Comparison of ENCODE assay signal across 8 cellular contexts in genomic region chr19:55452381-55453325, GRCh38. TPM values are rescaled to one million over a fixed set of nuclear protein-coding genes. Genes with fewer than 3 reads are reported as not detected.
DNase-seq lines count a peak whose midpoint lies in the region; ATAC-seq and TF ChIP-seq lines count a peak whose summit lies in the region.

No MANE protein-coding gene starts in this region.

- peaks cover 0 to 4% of the 10 kb centered on the region in 2 experiments; a peak in 1 of 4 replicates for H3K79me1 ChIP-seq in IMR-90 (ENCODE audit: low read depth in 1 of 2, low read length in 2 of 2)

- dilution Hi-C loops in IMR-90 (cut with HindIII; ENCODE audit: low sequenced_read_pairs, unreplicated experiment), result no loop called here

- BruUV-seq in IMR-90 (replicated peaks; lab: Mats Ljungman, UMichigan) (no TSS peak), MCF 10A (replicated peaks; lab: Mats Ljungman, UMichigan) (no TSS peak)

- peak overlapping the region; percentile 49; the same call in 1 of the 2 replicates for H3K23ac ChIP-seq in IMR-90 (ENCODE audit: low read depth, low read length)

- H3K27ac ChIP-seq in CD4-positive, alpha-beta memory T cell (ENCODE audit: low read depth, low read length), result no peak overlapping the region
- H3K27ac ChIP-seq in IMR-90 (ENCODE audit: insufficient read depth, low read length), result no peak overlapping the region

- H3K4me1 ChIP-seq in CD4-positive, alpha-beta memory T cell (ENCODE audit: insufficient read depth, low read length), result peaks cover 10% of the 10 kb centered on the region
- peaks cover 2% of the 10 kb centered on the region; the same call in 1 of the 2 replicates for H3K4me1 ChIP-seq in IMR-90 (ENCODE audit: control insufficient read depth, insufficient read depth, low read length)

- DNase-seq in CD4-positive, alpha-beta memory T cell, result peak in 3 of 5 donors; percentile 23 to 59 (median 32)
- peak; percentile 79 for DNase-seq in IMR-90
- peak; percentile 73 for DNase-seq in RKO (ENCODE audit: low spot score)
- DNase-seq in MCF 10A (ENCODE audit: unreplicated experiment), result peak; percentile 71
- no peak for DNase-seq in skeletal muscle cell (ENCODE audit: low read depth)

- peak overlapping the region in 4 of 8 donors; percentile 56 to 78 (median 69) for H3K4me3 Mint-ChIP-seq in CD4-positive, alpha-beta memory T cell
- H3K4me3 Mint-ChIP-seq in MCF 10A (ENCODE audit: unreplicated experiment), result peak overlapping the region; percentile 4

- no peaks in the 10 kb centered on the region for H3K36me3 ChIP-seq in CD4-positive, alpha-beta memory T cell (ENCODE audit: insufficient read depth, low read length)
- no peaks in the 10 kb centered on the region; the same call in 1 of the 2 replicates for H3K36me3 ChIP-seq in IMR-90 (ENCODE audit: control insufficient read depth, insufficient read depth, low read length)

- H2BK120ac ChIP-seq in IMR-90 (ENCODE audit: low read depth, low read length), result no peak overlapping the region

- H3K9me3 ChIP-seq in CD4-positive, alpha-beta memory T cell (ENCODE audit: control insufficient read depth in 1 of 2, low read length in 2 of 2), result no peaks in the 10 kb centered on the region
- H3K9me3 ChIP-seq in IMR-90 (ENCODE audit: control insufficient read depth, insufficient read depth, low read length), result no peaks in the 10 kb centered on the region
- H3K9me3 ChIP-seq in iPS-18c (ENCODE audit: control insufficient read depth, insufficient read depth, low read length), result no peaks in the 10 kb centered on the region

- peak overlapping the region; percentile 56 for H2AFZ ChIP-seq in IMR-90 (replicated peaks; ENCODE audit: low read length, poor library complexity)

- peaks cover 12 to 18% of the 10 kb centered on the region in 2 donors for H3K27me3 Mint-ChIP-seq in CD4-positive, alpha-beta memory T cell
- H3K27me3 Mint-ChIP-seq in MCF 10A (ENCODE audit: insufficient read depth, unreplicated experiment), result peaks cover 12% of the 10 kb centered on the region

- no peak overlapping the region for H3K27ac Mint-ChIP-seq in CD4-positive, alpha-beta memory T cell
- no peak overlapping the region for H3K27ac Mint-ChIP-seq in MCF 10A (ENCODE audit: low read depth, unreplicated experiment)

- no peak overlapping the region for H4K91ac ChIP-seq in IMR-90 (ENCODE audit: insufficient read depth, low read depth, low read length)

- no peak overlapping the region for H2AK5ac ChIP-seq in IMR-90 (ENCODE audit: low read depth, low read length)

- H2AK9ac ChIP-seq in IMR-90 (replicated peaks; ENCODE audit: low read depth, low read length, poor library complexity), result peak overlapping the region; percentile 88

- TF ChIP-seq CTCF in IMR-90 (conservative IDR thresholded peaks at IDR 0.05; ENCODE audit: low read depth, low read length) (0 out of 2 replicates have a peak, but pooled peaks have one; percentile 11), MCF 10A (IDR thresholded peaks at IDR 0.05; ENCODE audit: unreplicated experiment) (peak; percentile 8)

- peaks cover 2% of the 10 kb centered on the region; the same call in 1 of the 2 replicates for H3K9me1 ChIP-seq in IMR-90 (ENCODE audit: insufficient read depth, low read length)

- peak overlapping the region; percentile 77 for H3K4me2 ChIP-seq in IMR-90 (ENCODE audit: low read depth, low read length)

- WGBS in IMR-90 (ENCODE audit: extremely low coverage in 2 of 2, insufficient read length in 1 of 2), 2 experiments, result 4% methylated on average over 22 of the region's 56 CpGs; no CpG with 5 or more reads in 1 of the 2 experiments

- no peak overlapping the region for H3K14ac ChIP-seq in IMR-90 (replicated peaks; ENCODE audit: low read depth, low read length)

- no peak for TF ChIP-seq POLR2A in IMR-90 (IDR thresholded peaks at IDR 0.05; ENCODE audit: low read depth, low read length)

- H2BK15ac ChIP-seq in IMR-90 (ENCODE audit: low read depth, low read length), result no peak overlapping the region

- no peak overlapping the region for H3K4ac ChIP-seq in IMR-90 (ENCODE audit: low read depth, low read length)

- no peak overlapping the region for H3K56ac ChIP-seq in IMR-90 (ENCODE audit: extremely low read depth, insufficient read depth, low read length)

- H3K9me3 Mint-ChIP-seq in CD4-positive, alpha-beta memory T cell, result no peaks in the 10 kb centered on the region
- no peaks in the 10 kb centered on the region for H3K9me3 Mint-ChIP-seq in MCF 10A (ENCODE audit: unreplicated experiment)

- POLR2A ChIA-PET in CD4-positive, alpha-beta memory T cell (lab: Charles Lee; ENCODE audit: partially characterized antibody), result interaction anchor here (0.5 to 0.9 kb wide), 2 partner anchors 9 to 48 kb away, joined by 3 read pairs; no protein-coding TSS in a partner anchor
- POLR2A ChIA-PET in IMR-90 (lab: Charles Lee; ENCODE audit: unreplicated experiment), result no interaction called here
- POLR2A ChIA-PET in MCF 10A (lab: Yijun Ruan, JAX), result interaction anchor here (0.9 to 1.4 kb wide), 3 partner anchors 9 to 69 kb away, joined by 3 to 6 read pairs (median 4); partner anchors contain the start of genes ISOC2, TMEM238 and ZNF628

- no peak for TF ChIP-seq RAD21 in IMR-90 (IDR thresholded peaks at IDR 0.05; ENCODE audit: low read length)

- no peak overlapping the region for H4K8ac ChIP-seq in IMR-90 (ENCODE audit: low read depth in 2 of 2, low read length in 2 of 2)

- H4K5ac ChIP-seq in IMR-90 (ENCODE audit: low read depth, low read length), result no peak overlapping the region

- CTCF ChIA-PET in CD4-positive, alpha-beta memory T cell (lab: Charles Lee; ENCODE audit: partially characterized antibody), result interaction anchor here (0.6 to 3.0 kb wide), 6 partner anchors 8 to 311 kb away, joined by 4 to 12 read pairs (median 8); no protein-coding TSS in a partner anchor
- CTCF ChIA-PET in IMR-90 (lab: Yijun Ruan, JAX), result interaction anchor here (1.2 kb wide), 1 partner anchor 15 kb away, joined by 3 read pairs; no protein-coding TSS in a partner anchor
- CTCF ChIA-PET in MCF 10A (lab: Yijun Ruan, JAX), result interaction anchor here (0.5 to 2.5 kb wide), 14 partner anchors 15 to 312 kb away, joined by 3 to 12 read pairs (median 4); no protein-coding TSS in a partner anchor

- ATAC-seq in IMR-90 (ENCODE audit: low read depth), result peak; percentile 87
- ATAC-seq in GM18873 (IDR thresholded peaks at IDR 0.05; ENCODE audit: low FRiP score, unreplicated experiment), result no peak
- ATAC-seq in GM18907 (IDR thresholded peaks at IDR 0.05; ENCODE audit: unreplicated experiment), result no peak

- no peak overlapping the region for H3K18ac ChIP-seq in IMR-90 (ENCODE audit: low read depth, low read length)

- in situ Hi-C loops in IMR-90 (cut with MboI; ENCODE audit: low sequenced_read_pairs), result no loop called here

- peaks cover 29% of the 10 kb centered on the region for H4K20me1 ChIP-seq in IMR-90 (ENCODE audit: insufficient read depth, low read length)

- peaks cover 3 to 8% of the 10 kb centered on the region in 2 donors for H3K36me3 Mint-ChIP-seq in CD4-positive, alpha-beta memory T cell
- peaks cover 8% of the 10 kb centered on the region for H3K36me3 Mint-ChIP-seq in MCF 10A (ENCODE audit: insufficient read depth, unreplicated experiment)

- intact Hi-C loops in CD4-positive, alpha-beta memory T cell (cut with micrococcal nuclease), result no loop called here
- intact Hi-C loops in IMR-90 (cut with micrococcal nuclease) (loop anchor here (2.0 kb wide), 1 partner anchor 312 kb away; no protein-coding TSS in a partner anchor), MCF 10A (cut with micrococcal nuclease) (no loop called here)

- H2BK5ac ChIP-seq in IMR-90 (ENCODE audit: low read depth, low read length, poor library complexity, severe bottlenecking), result no peak overlapping the region

- no peak overlapping the region for H3K4me3 ChIP-seq in CD4-positive, alpha-beta memory T cell (ENCODE audit: low read length in 2 of 2)
- H3K4me3 ChIP-seq in IMR-90 (ENCODE audit: insufficient read depth, low read depth, low read length) (peak overlapping the region; percentile 31; the same call in 1 of the 2 replicates), iPS-18c (ENCODE audit: insufficient read depth, low read depth, low read length) (peak overlapping the region; percentile 34), skeletal muscle cell (ENCODE audit: low read depth, low read length) (peak overlapping the region; percentile 30)

- no peak overlapping the region for H2BK20ac ChIP-seq in IMR-90 (ENCODE audit: low read depth, low read length)

- no peak overlapping the region for H3K9ac ChIP-seq in IMR-90 (ENCODE audit: low read depth, low read length)

- H3K27me3 ChIP-seq in CD4-positive, alpha-beta memory T cell (ENCODE audit: insufficient read depth, low read length), result no peaks in the 10 kb centered on the region
- peaks cover 29% of the 10 kb centered on the region for H3K27me3 ChIP-seq in IMR-90 (ENCODE audit: control insufficient read depth, insufficient read depth, low read length)

- peaks cover 5 to 20% (median 15%) of the 10 kb centered on the region in 4 donors for H3K4me1 Mint-ChIP-seq in CD4-positive, alpha-beta memory T cell
- no peaks in the 10 kb centered on the region for H3K4me1 Mint-ChIP-seq in MCF 10A (ENCODE audit: insufficient read depth, unreplicated experiment)

RNA-seq across cellular contexts. Expression of gene ISOC2, which starts 8.8 kb away (rescaled TPM):
- 10 to 100 TPM in 1 of 2 experiments, 1 to 10 TPM in 1; 9.9 to 13.7 TPM for total RNA-seq in CD4-positive, alpha-beta memory T cell
- polyA plus RNA-seq in CD4-positive, alpha-beta memory T cell, result 10 to 100 TPM; 24.7 to 29.4 TPM
- total RNA-seq in IMR-90 (2012; rRNA removed), result 46.7 and 56.1 TPM in 2 replicates
- 82.1 and 119 TPM in 2 replicates for polyA plus RNA-seq in IMR-90 (2012; rRNA removed)
- polyA plus RNA-seq in IMR-90 (2012; cell fraction: cytosol; rRNA removed), result 50.5 and 139 TPM in 2 replicates
- polyA plus RNA-seq in IMR-90 (2012; cell fraction: nucleus; rRNA removed; ENCODE audit: low replicate concordance), result 29.9 and 88.9 TPM in 2 replicates
- total RNA-seq in MCF 10A (2022), result 34.3 and 59.9 TPM in 2 replicates

RNA-seq across cellular contexts. Expression of gene SHISA7, which starts 9.6 kb away (rescaled TPM):
- total RNA-seq in CD4-positive, alpha-beta memory T cell, result not detected
- polyA plus RNA-seq in CD4-positive, alpha-beta memory T cell, result not detected
- total RNA-seq in IMR-90 (2012; rRNA removed) (not detected in 2 replicates), MCF 10A (2022) (not detected in 2 replicates)
- polyA plus RNA-seq in IMR-90 (2012; rRNA removed), result 0.03 TPM in 1 of 2 replicates, not detected in the other
- 0.01 and 0.02 TPM in 2 replicates for polyA plus RNA-seq in IMR-90 (2012; cell fraction: cytosol; rRNA removed)
- 0.01 and 0.03 TPM in 2 replicates for polyA plus RNA-seq in IMR-90 (2012; cell fraction: nucleus; rRNA removed; ENCODE audit: low replicate concordance)

RNA-seq across cellular contexts. Expression of gene C19orf85, which starts 11.9 kb away (rescaled TPM):
- not detected for total RNA-seq in CD4-positive, alpha-beta memory T cell
- polyA plus RNA-seq in CD4-positive, alpha-beta memory T cell, result not detected
- total RNA-seq in IMR-90 (2012; rRNA removed), result not detected in 2 replicates
- polyA plus RNA-seq in IMR-90 (2012; rRNA removed), result not detected in 2 replicates
- not detected in 2 replicates for polyA plus RNA-seq in IMR-90 (2012; cell fraction: cytosol; rRNA removed)
- 0.11 TPM in 1 of 2 replicates, not detected in the other for polyA plus RNA-seq in IMR-90 (2012; cell fraction: nucleus; rRNA removed; ENCODE audit: low replicate concordance)
- total RNA-seq in MCF 10A (2022), result 0.23 and 0.32 TPM in 2 replicates

RNA-seq across cellular contexts. Expression of gene ZNF628, which starts 23.8 kb away (rescaled TPM):
- total RNA-seq in CD4-positive, alpha-beta memory T cell, result 1 to 10 TPM; 8.1 to 9.1 TPM
- under 1 TPM in 1 of 2 donors, not detected in 1; 0.47 TPM for polyA plus RNA-seq in CD4-positive, alpha-beta memory T cell
- total RNA-seq in IMR-90 (2012; rRNA removed), result 0.18 and 0.28 TPM in 2 replicates
- polyA plus RNA-seq in IMR-90 (2012; rRNA removed), result 1.9 and 2.6 TPM in 2 replicates
- 2.0 and 4.3 TPM in 2 replicates for polyA plus RNA-seq in IMR-90 (2012; cell fraction: cytosol; rRNA removed)
- 4.7 and 12.2 TPM in 2 replicates for polyA plus RNA-seq in IMR-90 (2012; cell fraction: nucleus; rRNA removed; ENCODE audit: low replicate concordance)
- 6.2 and 12.1 TPM in 2 replicates for total RNA-seq in MCF 10A (2022)

RNA-seq across cellular contexts. Expression of gene NAT14, which starts 32.3 kb away (rescaled TPM):
- 1 to 10 TPM; 2.7 to 3.1 TPM for total RNA-seq in CD4-positive, alpha-beta memory T cell
- polyA plus RNA-seq in CD4-positive, alpha-beta memory T cell, result 1 to 10 TPM; 2.6 to 3.2 TPM
- total RNA-seq in IMR-90 (2012; rRNA removed), result 4.3 and 7.2 TPM in 2 replicates
- polyA plus RNA-seq in IMR-90 (2012; rRNA removed), result 40.9 and 41.2 TPM in 2 replicates
- 42.0 and 62.9 TPM in 2 replicates for polyA plus RNA-seq in IMR-90 (2012; cell fraction: cytosol; rRNA removed)
- polyA plus RNA-seq in IMR-90 (2012; cell fraction: nucleus; rRNA removed; ENCODE audit: low replicate concordance), result 65.5 and 111 TPM in 2 replicates
- 16.6 and 22.8 TPM in 2 replicates for total RNA-seq in MCF 10A (2022)

Comparison
In these comparisons a context has a peak if more than half of its experiments do, and no peak if none do; other contexts are left out.
1. H3K4me3 ChIP-seq: peak in IMR-90 (single experiment), iPS-18c (single experiment) and skeletal muscle cell (single experiment); none in CD4-positive, alpha-beta memory T cell (0 of 2).